ENCODE assay signal across 8 cellular contexts in genomic region chr7:128361463-128362441, GRCh38. TPM values are rescaled to one million over a fixed set of nuclear protein-coding genes. Genes with fewer than 3 reads are reported as not detected.
DNase-seq lines count a peak whose midpoint lies in the region; ATAC-seq and TF ChIP-seq lines count a peak whose summit lies in the region.

Gene PRRT4 (minus strand): TSS chr7:128361690.

- no peaks in the 10 kb centered on the region for H4K20me1 ChIP-seq in PC-9 (ENCODE audit: insufficient read depth)

- H3K4me1 ChIP-seq in PC-9 (replicated peaks; ENCODE audit: insufficient read depth) (peaks cover 26% of the 10 kb centered on the region), heart right ventricle (peaks cover 0 to 36% (median 14%) of the 10 kb centered on the region in 9 donors)

- H3K4me3 ChIP-seq in PC-9 (peak within 1 kb of the TSS; percentile 67), heart right ventricle (peak within 1 kb of the TSS; percentile 35 to 68 (median 54))

- H3K9me2 ChIP-seq in PC-9 (ENCODE audit: insufficient read depth), result no peaks in the 10 kb centered on the region

- H3K4me3 Mint-ChIP-seq in activated naive CD4-positive, alpha-beta T cell treated with anti-CD3 and anti-CD28 coated beads, Interleukin-2, amount 50 U/mL, for 24 hours, result peak within 1 kb of the TSS; percentile 83

- peaks cover 23% of the 10 kb centered on the region for H3K4me1 Mint-ChIP-seq in activated naive CD4-positive, alpha-beta T cell treated with anti-CD3 and anti-CD28 coated beads, Interleukin-2, amount 50 U/mL, for 24 hours

- no peak; the same call in 1 of the 2 replicates for TF ChIP-seq CTCF in PC-9 (conservative IDR thresholded peaks at IDR 0.05)
- no peak for TF ChIP-seq CTCF in heart right ventricle (IDR thresholded peaks at IDR 0.05)

- no peaks in the 10 kb centered on the region for H3K36me3 Mint-ChIP-seq in activated naive CD4-positive, alpha-beta T cell treated with anti-CD3 and anti-CD28 coated beads, Interleukin-2, amount 50 U/mL, for 24 hours

- H3K27me3 Mint-ChIP-seq in activated naive CD4-positive, alpha-beta T cell treated with anti-CD3 and anti-CD28 coated beads, Interleukin-2, amount 50 U/mL, for 24 hours, result peaks cover 20% of the 10 kb centered on the region

- peak within 1 kb of the TSS; percentile 90 for H2AFZ ChIP-seq in PC-9

- BruUV-seq in PC-9 (replicated peaks; lab: Mats Ljungman, UMichigan), result no TSS peak

- H3K27ac ChIP-seq in PC-9 (no peak within 1 kb of the TSS), heart right ventricle (peak within 1 kb of the TSS in 1 of 10 donors; percentile 43)

- peak within 1 kb of the TSS; percentile 62 for H3K27ac Mint-ChIP-seq in activated naive CD4-positive, alpha-beta T cell treated with anti-CD3 and anti-CD28 coated beads, Interleukin-2, amount 50 U/mL, for 24 hours

- DNase-seq in AG08395 (ENCODE audit: low spot score) (peak; percentile 50), PC-9 (peak in 1 of 2 experiments; percentile 38), heart right ventricle (peak in 1 of 2 donors; percentile 50), posterior cingulate gyrus (peak in 8 of 10 donors; percentile 41 to 92 (median 56))

- CTCF ChIA-PET in PC-9 (lab: Charles Lee), result interaction anchor here (1.1 kb wide), 1 partner anchor 21 kb away, joined by 4 read pairs; no protein-coding TSS in a partner anchor

- H3K36me3 ChIP-seq in PC-9 (ENCODE audit: low read depth), result 0 out of 2 replicates have a peak, but pooled peaks cover 4% of the 10 kb centered on the region
- no peaks in the 10 kb centered on the region for H3K36me3 ChIP-seq in heart right ventricle

- intact Hi-C loops in PC-9 (cut with micrococcal nuclease; ENCODE audit: unreplicated experiment) (no loop called here), heart right ventricle (cut with DNase I) (no loop called here), posterior cingulate gyrus (cut with DNase I) (no loop called here)

- no peaks in the 10 kb centered on the region for H3K9me3 Mint-ChIP-seq in activated naive CD4-positive, alpha-beta T cell treated with anti-CD3 and anti-CD28 coated beads, Interleukin-2, amount 50 U/mL, for 24 hours

- POLR2A ChIA-PET in PC-9 (lab: Charles Lee; ENCODE audit: unreplicated experiment), result no interaction called here

- 1% methylated on average over 81 to 83 of the region's 84 CpGs for WGBS in heart right ventricle, 2 donors

- no peaks in the 10 kb centered on the region for H3K9me3 ChIP-seq in PC-9 (ENCODE audit: insufficient read depth, low read depth)
- H3K9me3 ChIP-seq in heart right ventricle, result no peaks in the 10 kb centered on the region

- peak within 1 kb of the TSS; percentile 90 for H3K4me2 ChIP-seq in PC-9

- H3K27me3 ChIP-seq in PC-9 (ENCODE audit: insufficient read depth, low read depth), result peaks cover 10% of the 10 kb centered on the region; the same call in 1 of the 2 replicates
- peaks cover 0 to 56% (median 18%) of the 10 kb centered on the region in 7 donors for H3K27me3 ChIP-seq in heart right ventricle

- ATAC-seq in GM21825 (IDR thresholded peaks at IDR 0.05; ENCODE audit: unreplicated experiment) (peak; percentile 56), heart right ventricle (peak; percentile 23 to 71 (median 48)), GM19351 (IDR thresholded peaks at IDR 0.05; ENCODE audit: unreplicated experiment) (no peak), HG03135 (IDR thresholded peaks at IDR 0.05; ENCODE audit: unreplicated experiment) (no peak)

- no peaks in the 10 kb centered on the region for H3K79me2 ChIP-seq in PC-9 (ENCODE audit: low read depth)

- peaks cover 2% of the 10 kb centered on the region; the same call in 1 of the 2 replicates for H3F3A ChIP-seq in PC-9 (ENCODE audit: insufficient read depth, low read depth)

RNA-seq across cellular contexts. Expression of gene PRRT4, which starts in this region (rescaled TPM):
- 0.26 and 0.70 TPM in 2 replicates for total RNA-seq in PC-9 (2021)
- total RNA-seq in heart right ventricle, result 1 to 10 TPM in 9 of 10 donors, under 1 TPM in 1; 0.73 to 3.1 (median 2.0) TPM
- polyA plus RNA-seq in heart right ventricle, result 1 to 10 TPM in 1 of 2 donors, under 1 TPM in 1; 0.67 to 2.0 TPM

Comparison
In these comparisons a context has a peak if more than half of its experiments do, and no peak if none do; other contexts are left out.
1. ATAC-seq: peak in GM21825 (single experiment) and heart right ventricle (8 of 8); none in GM19351 (single experiment) and HG03135 (single experiment).